ENCODE assay signal across 8 cellular contexts in the genomic region with DNA sequence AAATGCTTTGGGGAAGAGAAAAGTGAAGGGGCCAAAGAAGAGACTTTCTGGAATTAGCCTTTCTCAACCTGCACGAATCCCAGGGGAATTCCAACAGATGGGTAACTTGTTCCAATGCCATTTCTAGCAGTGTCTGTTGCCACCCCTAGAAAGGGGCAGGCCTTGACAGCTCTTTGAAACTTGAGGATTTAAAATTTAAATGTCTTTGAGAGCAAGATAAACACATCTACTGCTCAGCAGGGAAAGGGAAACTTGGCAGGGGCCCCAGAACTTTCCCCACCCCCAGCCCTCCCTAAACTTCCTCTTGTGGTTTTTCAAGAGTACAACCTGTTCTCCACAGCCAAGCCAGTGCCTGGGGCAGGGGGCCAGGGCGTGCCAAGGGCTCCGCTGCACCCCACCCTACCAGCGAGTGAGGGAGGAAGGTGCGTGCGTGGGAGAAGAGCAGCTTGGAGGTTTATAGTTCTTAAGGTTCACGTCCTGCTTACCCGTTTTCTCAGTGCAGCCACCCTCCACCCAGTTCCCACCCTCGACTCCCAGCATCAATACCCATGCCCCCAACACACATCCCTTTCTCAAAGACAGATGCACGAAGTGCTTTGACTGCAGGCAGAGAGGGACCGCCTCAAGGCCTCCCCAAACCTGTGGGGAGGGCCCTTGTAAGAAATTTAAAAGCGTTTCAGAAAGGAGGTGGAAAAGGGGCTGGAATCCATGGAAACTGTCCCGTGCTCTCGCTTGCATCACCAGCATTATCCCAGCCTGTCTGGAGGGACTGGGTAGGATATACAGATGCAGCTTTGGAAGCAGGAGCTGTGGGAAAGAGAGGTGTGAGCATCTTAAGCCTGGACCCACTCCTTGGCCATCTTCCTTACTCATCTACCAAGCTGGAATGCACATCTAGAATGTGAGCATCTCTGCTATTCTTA.
DNase-seq lines count a peak whose midpoint lies in the region; ATAC-seq lines count a peak whose summit lies in the region.

No MANE protein-coding gene starts in this region.

- H3K27me3 Mint-ChIP-seq in central memory CD8-positive, alpha-beta T cell = no peaks in the 10 kb centered on the region

- no peaks in the 10 kb centered on the region for H3K9me3 Mint-ChIP-seq in central memory CD8-positive, alpha-beta T cell

- H3K27ac Mint-ChIP-seq in central memory CD8-positive, alpha-beta T cell (ENCODE audit: low read depth) = peak overlapping the region; percentile 88

- DNase-seq in GM03348 (ENCODE audit: low spot score) = peak; percentile 34
- DNase-seq in NCI-H187 treated with DMSO at 0.1 percent for 48 hours (lab: John Stamatoyannopoulos, UW) = peak; percentile 31
- peak; percentile 72 for DNase-seq in activated CD4-positive, alpha-beta T cell treated with anti-CD3 and anti-CD28 coated beads for 1 hour
- DNase-seq in central memory CD8-positive, alpha-beta T cell (ENCODE audit: low spot score in 2 of 2) = peak in 1 of 2 donors; percentile 66
- peak; percentile 48 for DNase-seq in left kidney (ENCODE audit: low read depth, low spot score)
- DNase-seq in stimulated activated CD4-positive, alpha-beta T cell treated with anti-CD3 and anti-CD28 coated beads, Interleukin-4, amount 100 ng/mL, for 24 hours = peak; percentile 76
- no peak for DNase-seq in AG20443 (ENCODE audit: low spot score)

- peaks cover 82% of the 10 kb centered on the region for H3K4me1 Mint-ChIP-seq in central memory CD8-positive, alpha-beta T cell

- H3K36me3 Mint-ChIP-seq in central memory CD8-positive, alpha-beta T cell (ENCODE audit: insufficient read depth) = peaks cover 45% of the 10 kb centered on the region

- peak; percentile 15 for ATAC-seq in central memory CD8-positive, alpha-beta T cell (replicated peaks; ENCODE audit: extremely low read depth, poor library complexity, severe bottlenecking)
- no peak for ATAC-seq in GM21526 (IDR thresholded peaks at IDR 0.05; ENCODE audit: low FRiP score, unreplicated experiment)

- H3K4me3 Mint-ChIP-seq in central memory CD8-positive, alpha-beta T cell = peak overlapping the region; percentile 96
